8 cellular contexts compared by ENCODE assay signal in the genomic region with DNA sequence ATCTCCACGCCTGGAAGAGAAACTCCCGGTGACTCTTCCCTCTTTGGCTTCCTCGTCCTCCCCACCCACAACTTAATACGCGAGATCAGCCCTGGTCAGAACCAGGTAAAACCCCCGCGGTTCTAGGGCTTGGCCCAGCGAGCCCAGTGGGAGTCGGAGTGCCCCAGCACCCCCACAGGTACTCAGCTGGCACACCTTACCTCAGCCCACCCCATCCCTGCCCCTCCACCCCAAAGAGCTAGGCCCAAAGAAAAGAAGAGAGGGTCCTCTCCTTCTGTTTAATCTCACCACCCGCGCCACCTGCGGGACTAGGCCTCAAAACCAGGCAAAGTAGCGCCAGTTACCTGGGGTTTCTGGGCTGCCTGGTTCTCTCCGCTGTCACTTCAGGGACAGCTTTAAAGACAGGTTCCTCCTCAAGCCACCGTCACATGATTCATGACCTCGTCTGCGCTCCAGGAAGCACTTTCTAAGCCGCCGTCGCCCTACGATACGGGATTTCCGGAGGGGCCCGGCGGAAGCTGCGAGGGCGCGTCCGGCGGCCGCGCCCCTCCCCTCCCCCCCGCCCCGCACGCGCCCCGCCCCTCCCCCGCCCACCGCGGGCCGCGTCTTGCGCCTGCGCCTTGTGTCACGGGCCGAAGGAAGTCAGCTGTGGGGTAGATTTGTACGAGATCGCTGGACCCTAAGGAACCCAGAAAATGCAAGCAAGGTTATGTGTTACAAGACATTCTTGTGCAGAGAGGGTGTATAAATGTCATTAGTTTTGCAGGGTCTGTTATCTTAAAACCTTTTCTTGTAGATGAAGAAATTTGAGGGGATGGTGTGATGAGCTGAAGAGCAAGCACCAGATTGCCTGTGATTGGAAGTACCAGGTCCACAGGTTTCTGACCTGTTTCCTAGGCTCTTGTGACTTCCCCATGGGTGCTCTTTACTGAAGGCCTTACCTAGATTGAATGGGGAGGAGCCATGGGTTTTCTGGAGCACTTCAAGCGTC. TPM values are rescaled to one million over a fixed set of nuclear protein-coding genes. Genes with fewer than 3 reads are reported as not detected.
DNase-seq lines count a peak whose midpoint lies in the region; ATAC-seq, FAIRE-seq and TF ChIP-seq lines count a peak whose summit lies in the region.

A gene with protein sequence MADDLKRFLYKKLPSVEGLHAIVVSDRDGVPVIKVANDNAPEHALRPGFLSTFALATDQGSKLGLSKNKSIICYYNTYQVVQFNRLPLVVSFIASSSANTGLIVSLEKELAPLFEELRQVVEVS (minus strand): TSS at position 437 of the 991 bp plus-strand sequence. CDS start 464 bp downstream, outside the sequence.

- H3K27me3 ChIP-seq in Loucy (ENCODE audit: insufficient read depth, low read length, poor library complexity, severe bottlenecking) (peaks cover 4% of the 10 kb centered on the region), RWPE2 (ENCODE audit: insufficient read depth, poor library complexity, severe bottlenecking) (no peaks in the 10 kb centered on the region)

- peaks cover 12% of the 10 kb centered on the region for H4K20me1 ChIP-seq in Loucy (ENCODE audit: insufficient read depth, low read length, poor library complexity, severe bottlenecking)

- POLR2A ChIA-PET in naive thymus-derived CD8-positive, alpha-beta T cell (lab: Charles Lee): interaction anchor here (0.6 to 3.1 kb wide), 9 partner anchors 28 to 805 kb away, joined by 3 to 74 read pairs (median 8); partner anchors contain the start of genes ADH5, DAPP1, DNAJB14 and H2AZ1

- FAIRE-seq in H54 (lab: Jason Lieb, UNC): no peak

- peaks cover 25% of the 10 kb centered on the region for H3K36me3 Mint-ChIP-seq in activated T-helper 2 cell treated with anti-CD3 and anti-CD28 coated beads, Interferon-gamma antibody, Interleukin-2, Interleukin-4, amounts not matched to agents 10 μg/mL and 5 μg/mL and 100 μg/mL, durations not matched to agents 14 hours and 24 hours and 36 hours (ENCODE audit: low read depth)
- H3K36me3 Mint-ChIP-seq in naive thymus-derived CD8-positive, alpha-beta T cell: peaks cover 0 to 25% (median 2%) of the 10 kb centered on the region in 3 donors
- peaks cover 10 to 22% of the 10 kb centered on the region in 2 donors for H3K36me3 Mint-ChIP-seq in stimulated activated naive B cell treated with anti-CD40 and anti-IgM and Interleukin-4, amounts not matched to agents 10 μg/mL and 1 μg/mL and 100 μg/mL, for 72 hours

- no peaks in the 10 kb centered on the region for H3K9me2 ChIP-seq in Loucy (replicated peaks; ENCODE audit: low read depth, low read length)

- peak within 1 kb of the TSS; percentile 98 for H3K4me3 Mint-ChIP-seq in activated T-helper 2 cell treated with anti-CD3 and anti-CD28 coated beads, Interferon-gamma antibody, Interleukin-2, Interleukin-4, amounts not matched to agents 10 μg/mL and 5 μg/mL and 100 μg/mL, durations not matched to agents 14 hours and 24 hours and 36 hours (ENCODE audit: low read depth)
- peak within 1 kb of the TSS; percentile 92 to 99 (median 98) for H3K4me3 Mint-ChIP-seq in naive thymus-derived CD8-positive, alpha-beta T cell
- H3K4me3 Mint-ChIP-seq in stimulated activated naive B cell treated with anti-CD40 and anti-IgM and Interleukin-4, amounts not matched to agents 10 μg/mL and 1 μg/mL and 100 μg/mL, for 72 hours: peak within 1 kb of the TSS; percentile 98

- H3K27ac Mint-ChIP-seq in activated T-helper 2 cell treated with anti-CD3 and anti-CD28 coated beads, Interferon-gamma antibody, Interleukin-2, Interleukin-4, amounts not matched to agents 10 μg/mL and 5 μg/mL and 100 μg/mL, durations not matched to agents 14 hours and 24 hours and 36 hours: peak within 1 kb of the TSS; percentile 95
- peak within 1 kb of the TSS; percentile 96 to 99 (median 99) for H3K27ac Mint-ChIP-seq in naive thymus-derived CD8-positive, alpha-beta T cell
- H3K27ac Mint-ChIP-seq in stimulated activated naive B cell treated with anti-CD40 and anti-IgM and Interleukin-4, amounts not matched to agents 10 μg/mL and 1 μg/mL and 100 μg/mL, for 72 hours: peak within 1 kb of the TSS; percentile 98

- H3K4me1 ChIP-seq in Loucy (ENCODE audit: insufficient read depth, low read length, poor library complexity, severe bottlenecking) (peaks cover 34% of the 10 kb centered on the region), RWPE2 (ENCODE audit: insufficient read depth, poor library complexity, severe bottlenecking) (no peaks in the 10 kb centered on the region)

- intact Hi-C loops in activated T-helper 2 cell treated with anti-CD3 and anti-CD28 coated beads, Interferon-gamma antibody, Interleukin-2, Interleukin-4, amounts not matched to agents 10 μg/mL and 5 μg/mL and 100 μg/mL, durations not matched to agents 14 hours and 24 hours and 36 hours (cut with micrococcal nuclease): loop anchor here (1.0 to 2.0 kb wide), 3 partner anchors 45 to 331 kb away; no protein-coding TSS in a partner anchor

- ATAC-seq in RWPE2 (ENCODE audit: low read depth): peak; percentile 94
- ATAC-seq in naive thymus-derived CD8-positive, alpha-beta T cell: peak; percentile 99
- peak; percentile 100 for ATAC-seq in stimulated activated naive B cell treated with anti-CD40 and anti-IgM and Interleukin-4, amounts not matched to agents 10 μg/mL and 1 μg/mL and 100 μg/mL, for 72 hours (replicated peaks)

- H3K36me3 ChIP-seq in Loucy (ENCODE audit: insufficient read depth, low read length) (no peaks in the 10 kb centered on the region), RWPE2 (ENCODE audit: low read depth) (peaks cover 48% of the 10 kb centered on the region)

- H3K9me3 Mint-ChIP-seq in activated T-helper 2 cell treated with anti-CD3 and anti-CD28 coated beads, Interferon-gamma antibody, Interleukin-2, Interleukin-4, amounts not matched to agents 10 μg/mL and 5 μg/mL and 100 μg/mL, durations not matched to agents 14 hours and 24 hours and 36 hours: no peaks in the 10 kb centered on the region
- H3K9me3 Mint-ChIP-seq in naive thymus-derived CD8-positive, alpha-beta T cell: no peaks in the 10 kb centered on the region
- H3K9me3 Mint-ChIP-seq in stimulated activated naive B cell treated with anti-CD40 and anti-IgM and Interleukin-4, amounts not matched to agents 10 μg/mL and 1 μg/mL and 100 μg/mL, for 72 hours: no peaks in the 10 kb centered on the region

- H3K79me2 ChIP-seq in Loucy (ENCODE audit: insufficient read depth, low read length): peaks cover 36% of the 10 kb centered on the region

- H3F3A ChIP-seq in Loucy (ENCODE audit: low read depth): 0 out of 2 replicates have a peak, but pooled peaks cover 2% of the 10 kb centered on the region

- peak; percentile 92 for DNase-seq in EH (ENCODE audit: low read depth)
- peak; percentile 49 for DNase-seq in H54 (ENCODE audit: insufficient read length, low spot score)
- peak; percentile 87 for DNase-seq in RWPE2 (ENCODE audit: low spot score)
- DNase-seq in activated T-helper 2 cell treated with anti-CD3 and anti-CD28 coated beads, Interferon-gamma antibody, Interleukin-2, Interleukin-4, amounts not matched to agents 10 μg/mL and 5 μg/mL and 100 μg/mL, durations not matched to agents 14 hours and 24 hours and 36 hours (ENCODE audit: low spot score): peak; percentile 87
- DNase-seq in fibroblast of peridontal ligament (ENCODE audit: extremely low read depth): peak; percentile 87
- peak; percentile 81 to 93 (median 88) for DNase-seq in naive thymus-derived CD8-positive, alpha-beta T cell
- DNase-seq in stimulated activated naive B cell treated with anti-CD40 and anti-IgM and Interleukin-4, amounts not matched to agents 10 μg/mL and 1 μg/mL and 100 μg/mL, for 72 hours: peak; percentile 89

- no peaks in the 10 kb centered on the region for H3K9me3 ChIP-seq in Loucy (ENCODE audit: insufficient read depth, low read depth, low read length)
- no peaks in the 10 kb centered on the region for H3K9me3 ChIP-seq in RWPE2 (ENCODE audit: severe bottlenecking)

- no peaks in the 10 kb centered on the region for H3K27me3 Mint-ChIP-seq in activated T-helper 2 cell treated with anti-CD3 and anti-CD28 coated beads, Interferon-gamma antibody, Interleukin-2, Interleukin-4, amounts not matched to agents 10 μg/mL and 5 μg/mL and 100 μg/mL, durations not matched to agents 14 hours and 24 hours and 36 hours (ENCODE audit: low read depth)
- no peaks in the 10 kb centered on the region for H3K27me3 Mint-ChIP-seq in naive thymus-derived CD8-positive, alpha-beta T cell
- H3K27me3 Mint-ChIP-seq in stimulated activated naive B cell treated with anti-CD40 and anti-IgM and Interleukin-4, amounts not matched to agents 10 μg/mL and 1 μg/mL and 100 μg/mL, for 72 hours: no peaks in the 10 kb centered on the region

- TF ChIP-seq CTCF in Loucy (conservative IDR thresholded peaks at IDR 0.05; ENCODE audit: low read length): no peak
- TF ChIP-seq CTCF in RWPE2 (IDR thresholded peaks at IDR 0.05; ENCODE audit: poor library complexity, severe bottlenecking): no peak

- peak; percentile 37; the same call in 1 of the 2 replicates for TF ChIP-seq POLR2A in H54 (IDR thresholded peaks at IDR 0.05; ENCODE audit: low read depth, low read length)

- H3K9ac ChIP-seq in Loucy (ENCODE audit: low read depth, low read length, poor library complexity, severe bottlenecking): peak within 1 kb of the TSS; percentile 90

- peak within 1 kb of the TSS; percentile 92 for H3K4me2 ChIP-seq in Loucy (ENCODE audit: low read depth, low read length, poor library complexity, severe bottlenecking)

- peak within 1 kb of the TSS; percentile 100 for H3K4me3 ChIP-seq in Loucy (ENCODE audit: low read length, poor library complexity, severe bottlenecking)
- peak within 1 kb of the TSS; percentile 96 for H3K4me3 ChIP-seq in RWPE2 (ENCODE audit: severe bottlenecking)

- H2AFZ ChIP-seq in Loucy (ENCODE audit: low read length): peak within 1 kb of the TSS; percentile 92

- H3K4me1 Mint-ChIP-seq in activated T-helper 2 cell treated with anti-CD3 and anti-CD28 coated beads, Interferon-gamma antibody, Interleukin-2, Interleukin-4, amounts not matched to agents 10 μg/mL and 5 μg/mL and 100 μg/mL, durations not matched to agents 14 hours and 24 hours and 36 hours (ENCODE audit: low read depth): peaks cover 27% of the 10 kb centered on the region
- peaks cover 17 to 54% (median 48%) of the 10 kb centered on the region in 4 donors for H3K4me1 Mint-ChIP-seq in naive thymus-derived CD8-positive, alpha-beta T cell
- H3K4me1 Mint-ChIP-seq in stimulated activated naive B cell treated with anti-CD40 and anti-IgM and Interleukin-4, amounts not matched to agents 10 μg/mL and 1 μg/mL and 100 μg/mL, for 72 hours: peaks cover 22 to 31% of the 10 kb centered on the region in 2 donors

- peak within 1 kb of the TSS; percentile 23 for H3K27ac ChIP-seq in RWPE2 (ENCODE audit: poor library complexity, severe bottlenecking)

RNA-seq across cellular contexts. Expression of the gene that starts here (rescaled TPM):
- total RNA-seq in activated T-helper 2 cell treated with anti-CD3 and anti-CD28 coated beads, Interferon-gamma antibody, Interleukin-2, Interleukin-4, amounts not matched to agents 10 μg/mL and 5 μg/mL and 100 μg/mL, durations not matched to agents 14 hours and 24 hours and 36 hours: 27.1 and 28.8 TPM in 2 replicates
- 10 to 100 TPM; 24.9 to 27.8 TPM for total RNA-seq in naive thymus-derived CD8-positive, alpha-beta T cell
- 10 to 100 TPM; 29.0 to 35.6 (median 29.7) TPM for polyA plus RNA-seq in naive thymus-derived CD8-positive, alpha-beta T cell

Comparison
In these comparisons a context has a peak if more than half of its experiments do, and no peak if none do; other contexts are left out.
1. Peak in every context shown above with its lines: DNase-seq, ATAC-seq, H3K4me3 ChIP-seq and H3K27ac ChIP-seq.